ENCODE assay signal across 8 cellular contexts in the genomic region with DNA sequence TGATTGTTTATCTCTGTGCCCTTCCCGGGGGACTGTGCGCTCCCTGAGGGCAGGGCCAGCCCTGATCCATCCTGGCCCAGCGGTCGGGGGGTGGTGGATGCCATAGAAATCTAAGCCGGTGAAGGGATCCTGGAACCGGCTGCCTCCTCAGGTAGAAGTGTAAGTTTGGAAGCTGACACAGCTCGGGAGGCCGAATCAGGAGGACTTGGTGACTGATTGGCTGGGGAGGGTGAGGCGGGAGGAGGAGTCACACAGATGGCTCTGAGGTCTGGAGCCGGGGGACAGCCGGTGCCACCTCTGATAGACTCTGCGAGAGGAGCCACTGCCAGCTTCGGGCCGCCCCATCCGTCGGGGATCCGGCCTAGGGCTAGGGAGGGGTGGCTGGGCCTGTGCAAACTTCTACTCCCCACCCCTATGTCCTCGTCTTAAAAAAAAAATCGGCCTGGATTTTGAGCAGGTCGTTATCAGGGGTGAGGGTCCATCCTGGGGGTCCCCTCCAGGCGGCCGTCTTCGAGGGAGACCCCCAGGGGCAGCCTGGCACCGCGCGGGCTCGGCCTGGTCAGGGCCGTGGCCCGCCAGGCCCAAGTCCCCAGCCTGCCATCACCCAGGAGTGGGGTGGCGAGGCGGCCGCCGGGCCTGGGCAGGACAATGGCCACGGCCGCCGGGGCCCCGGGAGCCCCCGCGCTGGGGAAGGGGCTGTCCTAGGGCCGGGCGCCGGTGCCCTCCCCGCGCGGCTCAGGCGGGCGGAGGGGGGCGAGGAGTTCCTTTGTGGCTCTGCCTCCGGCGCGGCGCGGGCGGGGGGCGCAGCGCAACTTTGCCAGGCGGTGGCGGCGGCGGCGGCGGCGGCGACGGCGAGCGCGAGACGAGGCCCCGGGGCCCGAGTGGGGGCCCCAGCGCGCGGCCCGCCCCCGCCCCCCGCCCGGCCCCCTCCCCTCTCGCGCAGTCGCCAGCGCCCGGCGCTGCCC. TPM values are rescaled to one million over a fixed set of nuclear protein-coding genes. Genes with fewer than 3 reads are reported as not detected.
DNase-seq lines count a peak whose midpoint lies in the region; ATAC-seq and TF ChIP-seq lines count a peak whose summit lies in the region.

No MANE protein-coding gene starts in this region.

- no peak for TF ChIP-seq CTCF in esophagus muscularis mucosa (IDR thresholded peaks at IDR 0.05)

- H3K27ac ChIP-seq in esophagus muscularis mucosa (replicated peaks in 1 of 4) = peak overlapping the region; percentile 93 to 97 (median 96)
- H3K27ac ChIP-seq in mucosa of rectum (ENCODE audit: low read depth in 2 of 2, low read length in 2 of 2) = peak overlapping the region; percentile 73 to 85

- TF ChIP-seq EP300 in esophagus muscularis mucosa (IDR thresholded peaks at IDR 0.05) = no peak

- WGBS in esophagus muscularis mucosa = 29% methylated on average over 18 of the region's 84 CpGs

- no peaks in the 10 kb centered on the region for H3K36me3 ChIP-seq in esophagus muscularis mucosa
- no peaks in the 10 kb centered on the region for H3K36me3 ChIP-seq in mucosa of rectum (ENCODE audit: control insufficient read depth in 2 of 2, insufficient read depth in 2 of 2, low read length in 2 of 2)

- H3K9me3 ChIP-seq in esophagus muscularis mucosa = no peaks in the 10 kb centered on the region
- no peaks in the 10 kb centered on the region for H3K9me3 ChIP-seq in mucosa of rectum (ENCODE audit: control insufficient read depth in 2 of 2, low read length in 2 of 2)

- peak; percentile 33 for TF ChIP-seq POLR2A in esophagus muscularis mucosa (IDR thresholded peaks at IDR 0.05; ENCODE audit: low read depth)

- H3K4me3 ChIP-seq in esophagus muscularis mucosa = peak overlapping the region; percentile 67 to 86 (median 71)
- H3K4me3 ChIP-seq in mucosa of rectum (ENCODE audit: low read length in 2 of 2) = peak overlapping the region; percentile 42 to 59

- DNase-seq in DMS79 treated with DMSO at 0.1 percent for 48 hours (lab: John Stamatoyannopoulos, UW) (peak; percentile 18), NCI-H82 (lab: John Stamatoyannopoulos, UW) (peak; percentile 75), esophagus muscularis mucosa (ENCODE audit: extremely low spot score) (no peak)
- peak; percentile 67 for DNase-seq in activated T-cell treated with anti-CD3 and anti-CD28 coated beads, Interleukin-2, amount 50 U/mL, for 24 hours
- DNase-seq in stimulated activated naive CD4-positive, alpha-beta T cell treated with Interleukin-2 at 50 U/mL for 16 hours (lab: John Stamatoyannopoulos, UW) = peak; percentile 32

- no peaks in the 10 kb centered on the region for H3K27me3 Mint-ChIP-seq in activated T-cell treated with anti-CD3 and anti-CD28 coated beads, Interleukin-2, amount 50 U/mL, for 24 hours

- H3K4me1 Mint-ChIP-seq in activated T-cell treated with anti-CD3 and anti-CD28 coated beads, Interleukin-2, amount 50 U/mL, for 24 hours (ENCODE audit: low read depth) = peaks cover 33% of the 10 kb centered on the region

- H3K9ac ChIP-seq in mucosa of rectum (ENCODE audit: low read depth in 1 of 2, low read length in 2 of 2) = peak overlapping the region; percentile 35 to 67

- H3K4me1 ChIP-seq in esophagus muscularis mucosa (peaks cover 24 to 43% (median 41%) of the 10 kb centered on the region in 4 donors), mucosa of rectum (ENCODE audit: control insufficient read depth in 2 of 2, insufficient read depth in 2 of 2, low read length in 2 of 2) (peaks cover 12 to 14% of the 10 kb centered on the region in 2 donors)

- no peaks in the 10 kb centered on the region for H3K9me3 Mint-ChIP-seq in activated T-cell treated with anti-CD3 and anti-CD28 coated beads, Interleukin-2, amount 50 U/mL, for 24 hours

- peak overlapping the region; percentile 65 for H3K4me3 Mint-ChIP-seq in activated T-cell treated with anti-CD3 and anti-CD28 coated beads, Interleukin-2, amount 50 U/mL, for 24 hours

- H3K27me3 ChIP-seq in esophagus muscularis mucosa = no peaks in the 10 kb centered on the region
- no peaks in the 10 kb centered on the region for H3K27me3 ChIP-seq in mucosa of rectum (ENCODE audit: control insufficient read depth in 2 of 2, insufficient read depth in 2 of 2, low read length in 2 of 2)

- peak overlapping the region; percentile 51 for H3K27ac Mint-ChIP-seq in activated T-cell treated with anti-CD3 and anti-CD28 coated beads, Interleukin-2, amount 50 U/mL, for 24 hours

- intact Hi-C loops in esophagus muscularis mucosa (cut with DNase I) = no loop called here

- ATAC-seq in HG02610 (IDR thresholded peaks at IDR 0.05; ENCODE audit: unreplicated experiment) = peak; percentile 19
- no peak for ATAC-seq in GM18870 (IDR thresholded peaks at IDR 0.05; ENCODE audit: unreplicated experiment)

- H3K36me3 Mint-ChIP-seq in activated T-cell treated with anti-CD3 and anti-CD28 coated beads, Interleukin-2, amount 50 U/mL, for 24 hours (ENCODE audit: low read depth) = peaks cover 5% of the 10 kb centered on the region

RNA-seq across cellular contexts. Expression of a gene that starts 0.7 kb away (rescaled TPM):
- 10 to 100 TPM; 17.2 to 35.3 (median 25.1) TPM for total RNA-seq in esophagus muscularis mucosa
